Comparison of ENCODE assay signal across 1 cellular context in the genomic region with DNA sequence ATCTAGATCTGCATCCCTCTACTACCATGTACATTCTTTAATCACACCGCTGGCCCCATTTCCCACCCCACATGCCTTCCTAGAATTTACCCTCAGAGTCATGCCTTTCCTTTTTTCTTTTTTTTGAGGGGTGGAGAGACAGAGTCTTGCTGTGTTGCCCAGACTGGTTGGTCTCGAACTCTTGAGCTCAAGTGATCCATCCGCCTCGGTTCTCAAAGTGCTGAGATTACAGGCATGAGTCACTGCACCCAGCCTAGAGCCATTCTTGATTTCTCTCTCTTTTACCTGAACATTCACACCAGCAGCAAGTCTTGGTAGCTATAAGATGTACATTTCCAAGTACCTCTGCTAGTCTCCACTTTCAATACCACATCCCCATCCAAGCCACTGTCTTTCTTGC.
TF ChIP-seq lines count a peak whose summit lies in the region.

No MANE protein-coding gene starts in this region.

TF ChIP-seq in K562, 482 proteins besides CTCF, POLR2A, EP300 and RAD21:
- TF ChIP-seq, protein P1, sequence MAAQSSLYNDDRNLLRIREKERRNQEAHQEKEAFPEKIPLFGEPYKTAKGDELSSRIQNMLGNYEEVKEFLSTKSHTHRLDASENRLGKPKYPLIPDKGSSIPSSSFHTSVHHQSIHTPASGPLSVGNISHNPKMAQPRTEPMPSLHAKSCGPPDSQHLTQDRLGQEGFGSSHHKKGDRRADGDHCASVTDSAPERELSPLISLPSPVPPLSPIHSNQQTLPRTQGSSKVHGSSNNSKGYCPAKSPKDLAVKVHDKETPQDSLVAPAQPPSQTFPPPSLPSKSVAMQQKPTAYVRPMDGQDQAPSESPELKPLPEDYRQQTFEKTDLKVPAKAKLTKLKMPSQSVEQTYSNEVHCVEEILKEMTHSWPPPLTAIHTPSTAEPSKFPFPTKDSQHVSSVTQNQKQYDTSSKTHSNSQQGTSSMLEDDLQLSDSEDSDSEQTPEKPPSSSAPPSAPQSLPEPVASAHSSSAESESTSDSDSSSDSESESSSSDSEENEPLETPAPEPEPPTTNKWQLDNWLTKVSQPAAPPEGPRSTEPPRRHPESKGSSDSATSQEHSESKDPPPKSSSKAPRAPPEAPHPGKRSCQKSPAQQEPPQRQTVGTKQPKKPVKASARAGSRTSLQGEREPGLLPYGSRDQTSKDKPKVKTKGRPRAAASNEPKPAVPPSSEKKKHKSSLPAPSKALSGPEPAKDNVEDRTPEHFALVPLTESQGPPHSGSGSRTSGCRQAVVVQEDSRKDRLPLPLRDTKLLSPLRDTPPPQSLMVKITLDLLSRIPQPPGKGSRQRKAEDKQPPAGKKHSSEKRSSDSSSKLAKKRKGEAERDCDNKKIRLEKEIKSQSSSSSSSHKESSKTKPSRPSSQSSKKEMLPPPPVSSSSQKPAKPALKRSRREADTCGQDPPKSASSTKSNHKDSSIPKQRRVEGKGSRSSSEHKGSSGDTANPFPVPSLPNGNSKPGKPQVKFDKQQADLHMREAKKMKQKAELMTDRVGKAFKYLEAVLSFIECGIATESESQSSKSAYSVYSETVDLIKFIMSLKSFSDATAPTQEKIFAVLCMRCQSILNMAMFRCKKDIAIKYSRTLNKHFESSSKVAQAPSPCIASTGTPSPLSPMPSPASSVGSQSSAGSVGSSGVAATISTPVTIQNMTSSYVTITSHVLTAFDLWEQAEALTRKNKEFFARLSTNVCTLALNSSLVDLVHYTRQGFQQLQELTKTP (IDR thresholded peaks at IDR 0.05; ENCODE audit: low read depth in 1 of 2, partially characterized antibody in 2 of 2) = no peak
- TF ChIP-seq SOX6 (IDR thresholded peaks at IDR 0.05) (no peak), SLC30A9 (CRISPR knock-in tag; IDR thresholded peaks at IDR 0.05) (no peak), LARP7 (IDR thresholded peaks at IDR 0.05) (no peak), JUND (IDR thresholded peaks at IDR 0.05; ENCODE audit: borderline replicate concordance, low read depth, low read length) (no peak), JUND (tag; IDR thresholded peaks at IDR 0.05; ENCODE audit: borderline replicate concordance, low read depth, low read length) (no peak), ARID1B (IDR thresholded peaks at IDR 0.05) (no peak), ZKSCAN8 (CRISPR knock-in tag; IDR thresholded peaks at IDR 0.05) (no peak), ZNF408 (CRISPR knock-in tag; IDR thresholded peaks at IDR 0.05; ENCODE audit: low read depth) (no peak), ARHGAP35 (IDR thresholded peaks at IDR 0.05; ENCODE audit: partially characterized antibody) (no peak)
TF ChIP-seq in K562: peak in this region for 0.
